Comparison of ENCODE assay signal across 9 cellular contexts in the genomic region with DNA sequence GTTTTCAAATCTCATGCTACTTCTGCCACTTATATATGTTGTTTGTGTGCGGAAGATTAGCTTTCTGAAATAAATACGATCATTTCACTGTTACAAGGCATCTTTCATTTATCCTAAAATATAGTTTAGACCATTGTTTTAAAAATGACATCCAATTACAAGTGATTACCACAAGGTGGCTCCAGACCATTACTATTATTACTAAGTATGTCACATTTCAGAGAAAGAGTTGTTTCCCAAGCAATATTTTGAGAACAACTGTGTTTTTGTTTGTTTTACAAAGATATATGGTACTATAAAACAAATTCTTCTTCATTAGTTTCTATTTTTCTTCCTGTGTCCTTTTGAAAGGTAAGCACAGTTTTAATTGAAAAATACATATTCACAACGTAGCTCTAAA.
DNase-seq lines count a peak whose midpoint lies in the region; ATAC-seq and TF ChIP-seq lines count a peak whose summit lies in the region.
"Had no signal": no experiment of that assay in that cellular context is flagged by ENCODE, and none has a peak within 500 bp of the region (broad histone marks: within the 10 kb centered on the region; RNA-seq: fewer than 3 reads in every experiment).

No MANE protein-coding gene starts in this region.

- H3K4me1 ChIP-seq in RWPE2 (ENCODE audit: insufficient read depth, poor library complexity, severe bottlenecking), result peaks cover 12% of the 10 kb centered on the region
- no peaks in the 10 kb centered on the region for H3K4me1 ChIP-seq in neuronal stem cell (ENCODE audit: control insufficient read depth in 2 of 2, insufficient read depth in 1 of 2, low read depth in 1 of 2, low read length in 2 of 2)

- no peak overlapping the region for H3K4me3 Mint-ChIP-seq in stimulated activated naive B cell treated with anti-CD40 and anti-IgM and Interleukin-4, amounts not matched to agents 10 μg/mL and 1 μg/mL and 100 μg/mL, for 72 hours

- H4K8ac ChIP-seq in neuronal stem cell (ENCODE audit: low read depth, low read length), result no peak overlapping the region

- H3K14ac ChIP-seq in neuronal stem cell (ENCODE audit: low read length), result no peak overlapping the region

- H3K27ac ChIP-seq in RWPE2 (ENCODE audit: poor library complexity, severe bottlenecking), result no peak overlapping the region
- H3K27ac ChIP-seq in neuronal stem cell (replicated peaks; ENCODE audit: low read length), result no peak overlapping the region
- H3K27ac ChIP-seq: skin epidermis had no signal

- H3K18ac ChIP-seq in neuronal stem cell (ENCODE audit: low read length), result no peak overlapping the region

- H3K36me3 ChIP-seq in RWPE2 (ENCODE audit: low read depth) (no peaks in the 10 kb centered on the region), neuronal stem cell (replicated peaks in 1 of 2; ENCODE audit: control insufficient read depth in 2 of 2, insufficient read depth in 2 of 2, low read length in 2 of 2) (no peaks in the 10 kb centered on the region)

- H3K79me1 ChIP-seq in neuronal stem cell (ENCODE audit: low read depth, low read length), result no peaks in the 10 kb centered on the region

- H2BK12ac ChIP-seq in neuronal stem cell (ENCODE audit: low read length), result no peak overlapping the region

- H3K4me2 ChIP-seq in neuronal stem cell (ENCODE audit: insufficient read depth, low read length, poor library complexity, severe bottlenecking), result no peak overlapping the region

- no peak overlapping the region for H3K4ac ChIP-seq in neuronal stem cell (ENCODE audit: low read length)

- H4K91ac ChIP-seq in neuronal stem cell (ENCODE audit: low read depth, low read length, poor library complexity), result no peak overlapping the region

- H3K27ac Mint-ChIP-seq in stimulated activated naive B cell treated with anti-CD40 and anti-IgM and Interleukin-4, amounts not matched to agents 10 μg/mL and 1 μg/mL and 100 μg/mL, for 72 hours, result no peak overlapping the region

- ATAC-seq in HG02981 (IDR thresholded peaks at IDR 0.05; ENCODE audit: unreplicated experiment), result peak; percentile 58
- ATAC-seq in RWPE2 (ENCODE audit: low read depth), result no peak
- no peak for ATAC-seq in HG03280 (IDR thresholded peaks at IDR 0.05; ENCODE audit: unreplicated experiment)
- no peak for ATAC-seq in stimulated activated naive B cell treated with anti-CD40 and anti-IgM and Interleukin-4, amounts not matched to agents 10 μg/mL and 1 μg/mL and 100 μg/mL, for 72 hours (replicated peaks)

- H3K9ac ChIP-seq in neuronal stem cell (ENCODE audit: low read depth, low read length, poor library complexity), result no peak overlapping the region

- TF ChIP-seq CTCF in RWPE2 (IDR thresholded peaks at IDR 0.05; ENCODE audit: poor library complexity, severe bottlenecking) (peak; percentile 91), fibroblast of villous mesenchyme (IDR thresholded peaks at IDR 0.05; ENCODE audit: insufficient read depth, low read depth, low read length) (peak; percentile 64)

- no peaks in the 10 kb centered on the region for H3K9me3 Mint-ChIP-seq in stimulated activated naive B cell treated with anti-CD40 and anti-IgM and Interleukin-4, amounts not matched to agents 10 μg/mL and 1 μg/mL and 100 μg/mL, for 72 hours

- H3K27me3 Mint-ChIP-seq in stimulated activated naive B cell treated with anti-CD40 and anti-IgM and Interleukin-4, amounts not matched to agents 10 μg/mL and 1 μg/mL and 100 μg/mL, for 72 hours, result peaks cover 0 to 4% of the 10 kb centered on the region in 2 donors

- H3K4me3 ChIP-seq in RWPE2 (ENCODE audit: severe bottlenecking) (no peak overlapping the region), fibroblast of villous mesenchyme (ENCODE audit: low read depth, low read length) (no peak overlapping the region), neuronal stem cell (ENCODE audit: low read length in 2 of 2) (no peak overlapping the region)
- H3K4me3 ChIP-seq: skin epidermis had no signal

- no peaks in the 10 kb centered on the region for H3K9me3 ChIP-seq in RWPE2 (ENCODE audit: severe bottlenecking)
- no peaks in the 10 kb centered on the region for H3K9me3 ChIP-seq in neuronal stem cell (replicated peaks in 1 of 2; ENCODE audit: control insufficient read depth in 2 of 2, insufficient read depth in 1 of 2, low read depth in 1 of 2, low read length in 2 of 2)

- H3K27me3 ChIP-seq in RWPE2 (ENCODE audit: insufficient read depth, poor library complexity, severe bottlenecking), result no peaks in the 10 kb centered on the region
- no peaks in the 10 kb centered on the region for H3K27me3 ChIP-seq in neuronal stem cell (ENCODE audit: control insufficient read depth in 3 of 3, insufficient read depth in 3 of 3, low read depth in 1 of 3, low read length in 3 of 3)

- H2AFZ ChIP-seq in neuronal stem cell (ENCODE audit: low read length), result no peak overlapping the region

- H2AK5ac ChIP-seq in neuronal stem cell (ENCODE audit: low read depth, low read length), result no peak overlapping the region

- no peaks in the 10 kb centered on the region for H3K36me3 Mint-ChIP-seq in stimulated activated naive B cell treated with anti-CD40 and anti-IgM and Interleukin-4, amounts not matched to agents 10 μg/mL and 1 μg/mL and 100 μg/mL, for 72 hours

- H2BK15ac ChIP-seq in neuronal stem cell (ENCODE audit: low read length), result no peak overlapping the region

- no peak overlapping the region for H2BK5ac ChIP-seq in neuronal stem cell (ENCODE audit: low read length)

- H2BK120ac ChIP-seq in neuronal stem cell (ENCODE audit: low read depth, low read length), result no peak overlapping the region

- peaks cover 0 to 7% of the 10 kb centered on the region in 2 donors for H3K4me1 Mint-ChIP-seq in stimulated activated naive B cell treated with anti-CD40 and anti-IgM and Interleukin-4, amounts not matched to agents 10 μg/mL and 1 μg/mL and 100 μg/mL, for 72 hours

- peak; percentile 21 for DNase-seq in Daoy (ENCODE audit: low read depth)
- DNase-seq in RWPE2 (ENCODE audit: low spot score), result no peak
- DNase-seq in fibroblast of villous mesenchyme (ENCODE audit: low read depth), result peak; percentile 55
- DNase-seq in superior temporal gyrus (ENCODE audit: extremely low spot score), result peak; percentile 78
- no peak for DNase-seq in neuronal stem cell (ENCODE audit: low spot score)
- no peak for DNase-seq in stimulated activated naive B cell treated with anti-CD40 and anti-IgM and Interleukin-4, amounts not matched to agents 10 μg/mL and 1 μg/mL and 100 μg/mL, for 72 hours

- WGBS in neuronal stem cell (ENCODE audit: extremely low coverage in 2 of 2, insufficient read length in 2 of 2, insufficient replicate concordance in 1 of 2), 2 donors, result no CpG with 5 or more reads among the region's 3 CpGs

- H3K23ac ChIP-seq in neuronal stem cell (ENCODE audit: low read depth, low read length, poor library complexity), result no peak overlapping the region

Comparison
In these comparisons a context has a peak if more than half of its experiments do, and no peak if none do; other contexts are left out.
1. DNase-seq: peak in Daoy (single experiment), fibroblast of villous mesenchyme (single experiment) and superior temporal gyrus (single experiment); none in RWPE2 (single experiment), neuronal stem cell (single experiment) and stimulated activated naive B cell treated with anti-CD40 and anti-IgM and Interleukin-4, amounts not matched to agents 10 μg/mL and 1 μg/mL and 100 μg/mL, for 72 hours (single experiment).